20 cellular contexts compared by ENCODE assay signal in the genomic region with DNA sequence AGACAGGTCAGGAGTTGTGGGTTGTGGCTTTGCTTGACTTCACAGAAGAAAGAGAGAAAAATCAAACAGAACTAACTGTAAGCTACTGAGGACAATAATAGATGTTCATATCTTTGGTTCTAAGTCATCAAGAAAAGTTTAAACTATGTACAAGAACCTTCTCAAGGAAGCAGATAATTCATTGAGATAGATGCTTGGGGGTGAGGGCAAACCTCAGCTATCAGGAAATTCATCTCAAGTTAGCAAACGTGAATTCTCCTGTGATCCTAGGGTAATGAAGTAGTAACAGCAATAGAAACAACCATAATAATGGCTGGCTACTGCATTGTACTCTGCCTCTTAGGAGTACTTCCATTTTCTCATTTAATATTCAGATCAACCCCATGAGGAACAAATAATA.
DNase-seq lines count a peak whose midpoint lies in the region; ATAC-seq and TF ChIP-seq lines count a peak whose summit lies in the region.
"Had no signal": no experiment of that assay in that cellular context is flagged by ENCODE, and none has a peak within 500 bp of the region (broad histone marks: within the 10 kb centered on the region; RNA-seq: fewer than 3 reads in every experiment).

No MANE protein-coding gene starts in this region.

- intact Hi-C loops in esophagus squamous epithelium (cut with DNase I): no loop called here

- H3K9ac ChIP-seq in adipocyte (ENCODE audit: low read length): peak overlapping the region; percentile 57
- H3K9ac ChIP-seq in trophoblast cell (ENCODE audit: low read length): no peak overlapping the region
- H3K9ac ChIP-seq: neural progenitor cell had no signal

- no peak overlapping the region for H3K18ac ChIP-seq in trophoblast cell (ENCODE audit: low read length)

- TF ChIP-seq CTCF in esophagus squamous epithelium (IDR thresholded peaks at IDR 0.05): no peak
- no peak for TF ChIP-seq CTCF in tibial nerve (IDR thresholded peaks at IDR 0.05)

- H2AK5ac ChIP-seq in trophoblast cell (ENCODE audit: low read length): no peak overlapping the region

- no peak overlapping the region for H2BK12ac ChIP-seq in trophoblast cell (ENCODE audit: low read length)

- H3K4me1 ChIP-seq in adipocyte (ENCODE audit: control insufficient read depth, insufficient read depth, low read length) (peaks cover 41% of the 10 kb centered on the region), esophagus squamous epithelium (peaks cover 3 to 15% (median 7%) of the 10 kb centered on the region in 3 donors), trophoblast cell (ENCODE audit: control insufficient read depth in 1 of 2, insufficient read depth in 2 of 2, low read length in 2 of 2) (no peaks in the 10 kb centered on the region), tibial nerve (peaks cover 0 to 30% (median 0%) of the 10 kb centered on the region in 4 donors)
- H3K4me1 ChIP-seq: neural progenitor cell had no signal

- H3K79me2 ChIP-seq in trophoblast cell (ENCODE audit: control insufficient read depth, insufficient read depth, low read length, poor library complexity): no peaks in the 10 kb centered on the region

- TF ChIP-seq EP300 in tibial nerve (IDR thresholded peaks at IDR 0.05): no peak

- H4K8ac ChIP-seq in trophoblast cell (ENCODE audit: low read depth, low read length): no peak overlapping the region

- no peaks in the 10 kb centered on the region for H3K9me3 ChIP-seq in adipocyte (ENCODE audit: control insufficient read depth, low read length)
- no peaks in the 10 kb centered on the region for H3K9me3 ChIP-seq in esophagus squamous epithelium
- H3K9me3 ChIP-seq in trophoblast cell (ENCODE audit: insufficient read depth, low read depth, low read length): no peaks in the 10 kb centered on the region
- peaks cover 0 to 4% (median 0%) of the 10 kb centered on the region in 4 donors for H3K9me3 ChIP-seq in tibial nerve

- no peak overlapping the region for H4K91ac ChIP-seq in trophoblast cell (ENCODE audit: low read depth, low read length)

- H4K12ac ChIP-seq in trophoblast cell (ENCODE audit: low read depth, low read length): no peak overlapping the region

- H3K36me3 ChIP-seq in adipocyte (ENCODE audit: control insufficient read depth, insufficient read depth, low read length, severe bottlenecking) (no peaks in the 10 kb centered on the region), esophagus squamous epithelium (no peaks in the 10 kb centered on the region), trophoblast cell (ENCODE audit: control insufficient read depth in 1 of 2, insufficient read depth in 2 of 2, low read length in 2 of 2) (no peaks in the 10 kb centered on the region), tibial nerve (no peaks in the 10 kb centered on the region)
- H3K36me3 ChIP-seq: neural progenitor cell, WERI-Rb-1 had no signal

- H3K27me3 ChIP-seq in adipocyte (replicated peaks; ENCODE audit: control insufficient read depth, insufficient read depth, low read length) (no peaks in the 10 kb centered on the region), esophagus squamous epithelium (no peaks in the 10 kb centered on the region), trophoblast cell (ENCODE audit: insufficient read depth, low read length) (no peaks in the 10 kb centered on the region), tibial nerve (no peaks in the 10 kb centered on the region)
- H3K27me3 ChIP-seq: neural progenitor cell had no signal

- TF ChIP-seq POLR2A in esophagus squamous epithelium (IDR thresholded peaks at IDR 0.05) (no peak), tibial nerve (IDR thresholded peaks at IDR 0.05) (no peak)

- H3K14ac ChIP-seq in trophoblast cell (ENCODE audit: low read length): no peak overlapping the region

- H3K4me2 ChIP-seq in trophoblast cell (ENCODE audit: low read length): no peak overlapping the region
- H3K4me2 ChIP-seq: neural progenitor cell had no signal

- no peak overlapping the region for H3K23ac ChIP-seq in trophoblast cell (ENCODE audit: low read length)

- no peaks in the 10 kb centered on the region for H3K79me1 ChIP-seq in trophoblast cell (ENCODE audit: low read length)

- H3K27ac ChIP-seq in esophagus squamous epithelium (peak overlapping the region in 3 of 4 donors; percentile 70 to 83 (median 74)), trophoblast cell (ENCODE audit: low read depth, low read length) (no peak overlapping the region), tibial nerve (peak overlapping the region in 3 of 4 donors; percentile 41 to 80 (median 72))
- H3K27ac ChIP-seq: neural progenitor cell, SK-N-MC, WERI-Rb-1 had no signal

- no peak overlapping the region for H2AFZ ChIP-seq in trophoblast cell (ENCODE audit: insufficient read depth, low read length, poor library complexity)
- H2AFZ ChIP-seq: neural progenitor cell had no signal

- no peak overlapping the region for H2BK120ac ChIP-seq in trophoblast cell (ENCODE audit: insufficient read depth, low read length, poor library complexity)

- ATAC-seq in HG03280 (IDR thresholded peaks at IDR 0.05; ENCODE audit: unreplicated experiment): no peak
- ATAC-seq: effector memory CD8-positive, alpha-beta T cell; left colon had no signal

- WGBS in esophagus squamous epithelium, 2 donors: 61 to 79% methylated on average over 1 of the region's 1 CpG
- no CpG with 5 or more reads among the region's 1 CpG for WGBS in trophoblast cell (ENCODE audit: extremely low coverage, insufficient coverage, insufficient read length)
- WGBS in tibial nerve, 2 donors: 55 to 58% methylated on average over 1 of the region's 1 CpG

- no peak for DNase-seq in adipocyte (ENCODE audit: low read depth)
- no peak for DNase-seq in esophagus squamous epithelium (lab: John Stamatoyannopoulos, UW)
- peak; percentile 35 to 76 for DNase-seq in trophoblast cell
- DNase-seq in tibial nerve (ENCODE audit: low spot score in 2 of 2): no peak
- DNase-seq in NCI-H345 treated with DMSO at 0.1 percent for 48 hours (lab: John Stamatoyannopoulos, UW; ENCODE audit: unreplicated experiment): no peak
- DNase-seq in NCI-H187 (lab: John Stamatoyannopoulos, UW): no peak
- DNase-seq in activated T-cell treated with anti-CD3 and anti-CD28 coated beads, Interleukin-2, amount 50 U/mL, for 1 hour: no peak
- DNase-seq: activated CD8-positive, alpha-beta memory T cell treated with anti-CD3 and anti-CD28 coated beads, Interleukin-2, amount 50 U/mL, for 4 hours; activated naive CD8-positive, alpha-beta T cell treated with anti-CD3 and anti-CD28 coated beads for 36 hours; effector memory CD8-positive, alpha-beta T cell; H9; left colon; NCI-H1436 treated with DMSO at 0.1 percent for 48 hours; NCI-H2171; NCI-H526 treated with DMSO at 0.1 percent for 48 hours; stimulated activated CD4-positive, alpha-beta T cell treated with anti-CD3 and anti-CD28 coated beads, Interleukin-4, amount 100 ng/mL, for 1 hour; WERI-Rb-1 had no signal

- no peak overlapping the region for H2BK5ac ChIP-seq in trophoblast cell (ENCODE audit: low read depth, low read length, poor library complexity)

- H3K4ac ChIP-seq in trophoblast cell (ENCODE audit: low read depth, low read length): no peak overlapping the region

- H3K4me3 ChIP-seq in adipocyte (ENCODE audit: low read length) (no peak overlapping the region), esophagus squamous epithelium (no peak overlapping the region), trophoblast cell (ENCODE audit: low read depth, low read length) (no peak overlapping the region), tibial nerve (no peak overlapping the region)
- H3K4me3 ChIP-seq: neural progenitor cell, SK-N-MC had no signal

Comparison
In these comparisons a context has a peak if more than half of its experiments do, and no peak if none do; other contexts are left out.
1. DNase-seq: peak in trophoblast cell (2 of 2); none in adipocyte (single experiment), esophagus squamous epithelium (single experiment), tibial nerve (0 of 2), NCI-H345 treated with DMSO at 0.1 percent for 48 hours (single experiment), NCI-H187 (0 of 2) and activated T-cell treated with anti-CD3 and anti-CD28 coated beads, Interleukin-2, amount 50 U/mL, for 1 hour (single experiment).